Comparison of ENCODE assay signal across 20 cellular contexts in genomic region chr22:24836282-24836681, GRCh38. TPM values are rescaled to one million over a fixed set of nuclear protein-coding genes. Genes with fewer than 3 reads are reported as not detected.
DNase-seq lines count a peak whose midpoint lies in the region; ATAC-seq and FAIRE-seq lines count a peak whose summit lies in the region.
"Had no signal": no experiment of that assay in that cellular context is flagged by ENCODE, and none has a peak within 500 bp of the region (broad histone marks: within the 10 kb centered on the region; RNA-seq: fewer than 3 reads in every experiment).

No MANE protein-coding gene starts in this region.

- ATAC-seq in HG03442 (IDR thresholded peaks at IDR 0.05; ENCODE audit: unreplicated experiment) = no peak

- FAIRE-seq in islet of Langerhans (lab: Jason Lieb, UNC) = peak; percentile 85
- FAIRE-seq: H1 had no signal

- peak; percentile 9 for DNase-seq in NCI-H1105 treated with DMSO at 0.1 percent for 48 hours (lab: John Stamatoyannopoulos, UW)
- DNase-seq in NCI-H1105 (lab: John Stamatoyannopoulos, UW) = no peak
- peak; percentile 17 for DNase-seq in M059J (ENCODE audit: low read depth)
- peak; percentile 4 for DNase-seq in amniotic epithelial cell (ENCODE audit: low read depth)
- no peak for DNase-seq in effector CD4-positive, alpha-beta T cell
- no peak for DNase-seq in D341Med (ENCODE audit: low spot score)
- DNase-seq: AML-193, DMS79 treated with DMSO at 0.1 percent for 48 hours, MV-4-11, NCI-H1436, NCI-H2081, NCI-H2171 treated with DMSO at 0.1 percent for 48 hours, NCI-H446, OCI-M1, RPMI8226, SJCRH30 had no signal

RNA-seq across cellular contexts. Expression of gene SGSM1, which starts 30.3 kb away (rescaled TPM):
- total RNA-seq in M059J (2014; rRNA removed; shearing (Covaris generic)) = not detected in 2 replicates
- total RNA-seq: LHCN-M2, SJCRH30 had no signal

Comparison
In these comparisons a context has a peak if more than half of its experiments do, and no peak if none do; other contexts are left out.
1. DNase-seq: peak in NCI-H1105 treated with DMSO at 0.1 percent for 48 hours (single experiment), M059J (single experiment) and amniotic epithelial cell (single experiment); none in NCI-H1105 (single experiment), effector CD4-positive, alpha-beta T cell (single experiment) and D341Med (single experiment).